In genomic region chr12:107759410-107759809, GRCh38 we compare ENCODE assay signal across 8 cellular contexts. TPM values are rescaled to one million over a fixed set of nuclear protein-coding genes. Genes with fewer than 3 reads are reported as not detected.
DNase-seq lines count a peak whose midpoint lies in the region; ATAC-seq lines count a peak whose summit lies in the region.

No MANE protein-coding gene starts in this region.

- peak overlapping the region; percentile 90 to 97 for H3K4me3 Mint-ChIP-seq in activated T-cell treated with anti-CD3 and anti-CD28 coated beads, Interleukin-2, amount 50 U/mL, for 72 hours

- DNase-seq in NCI-H2196 (lab: John Stamatoyannopoulos, UW; ENCODE audit: unreplicated experiment) (peak; percentile 33), NCI-H2196 treated with DMSO at 0.1 percent for 48 hours (lab: John Stamatoyannopoulos, UW; ENCODE audit: unreplicated experiment) (no peak), NCI-H146 treated with DMSO at 0.1 percent for 48 hours (lab: John Stamatoyannopoulos, UW; ENCODE audit: unreplicated experiment) (peak; percentile 11), glomerular visceral epithelial cell (ENCODE audit: extremely low spot score) (peak; percentile 77), NCI-H1436 treated with DMSO at 0.1 percent for 48 hours (lab: John Stamatoyannopoulos, UW) (no peak)
- DNase-seq in activated T-cell treated with anti-CD3 and anti-CD28 coated beads, Interleukin-2, amount 50 U/mL, for 72 hours, result peak; percentile 48 to 54
- peak; percentile 11 to 38 for DNase-seq in stimulated activated CD4-positive, alpha-beta T cell treated with anti-CD3 and anti-CD28 coated beads, Interleukin-2, amount 100 ng/mL, for 24 hours

- no peaks in the 10 kb centered on the region for H3K27me3 Mint-ChIP-seq in activated T-cell treated with anti-CD3 and anti-CD28 coated beads, Interleukin-2, amount 50 U/mL, for 72 hours (ENCODE audit: low read depth)

- peaks cover 27% of the 10 kb centered on the region for H3K4me1 Mint-ChIP-seq in activated T-cell treated with anti-CD3 and anti-CD28 coated beads, Interleukin-2, amount 50 U/mL, for 72 hours (ENCODE audit: low read depth)

- peak overlapping the region; percentile 88 for H3K27ac Mint-ChIP-seq in activated T-cell treated with anti-CD3 and anti-CD28 coated beads, Interleukin-2, amount 50 U/mL, for 72 hours

- peak; percentile 17 to 48 for ATAC-seq in activated T-cell treated with anti-CD3 and anti-CD28 coated beads, Interleukin-2, amount 50 U/mL, for 72 hours (replicated peaks in 1 of 2)
- ATAC-seq in GM18861 (IDR thresholded peaks at IDR 0.05; ENCODE audit: unreplicated experiment), result no peak

- H3K9me3 Mint-ChIP-seq in activated T-cell treated with anti-CD3 and anti-CD28 coated beads, Interleukin-2, amount 50 U/mL, for 72 hours, result peaks cover 0 to 1% of the 10 kb centered on the region in 2 donors

- H3K36me3 Mint-ChIP-seq in activated T-cell treated with anti-CD3 and anti-CD28 coated beads, Interleukin-2, amount 50 U/mL, for 72 hours (ENCODE audit: insufficient read depth in 2 of 2), result peaks cover 2 to 13% of the 10 kb centered on the region in 2 donors

RNA-seq across cellular contexts. Expression of gene PRDM4, which starts 1.5 kb away (rescaled TPM):
- total RNA-seq in activated T-cell treated with anti-CD3 and anti-CD28 coated beads, Interleukin-2, amount 50 U/mL, for 72 hours, result 10 to 100 TPM; 32.2 to 35.9 TPM

RNA-seq across cellular contexts. Expression of gene ASCL4, which starts 15.1 kb away (rescaled TPM):
- total RNA-seq in activated T-cell treated with anti-CD3 and anti-CD28 coated beads, Interleukin-2, amount 50 U/mL, for 72 hours, result not detected

Comparison
In these comparisons a context has a peak if more than half of its experiments do, and no peak if none do; other contexts are left out.
1. DNase-seq: peak in NCI-H2196 (single experiment), NCI-H146 treated with DMSO at 0.1 percent for 48 hours (single experiment), activated T-cell treated with anti-CD3 and anti-CD28 coated beads, Interleukin-2, amount 50 U/mL, for 72 hours (2 of 2), glomerular visceral epithelial cell (single experiment) and stimulated activated CD4-positive, alpha-beta T cell treated with anti-CD3 and anti-CD28 coated beads, Interleukin-2, amount 100 ng/mL, for 24 hours (2 of 2); none in NCI-H2196 treated with DMSO at 0.1 percent for 48 hours (single experiment) and NCI-H1436 treated with DMSO at 0.1 percent for 48 hours (single experiment).